14 cellular contexts compared by ENCODE assay signal in the genomic region with DNA sequence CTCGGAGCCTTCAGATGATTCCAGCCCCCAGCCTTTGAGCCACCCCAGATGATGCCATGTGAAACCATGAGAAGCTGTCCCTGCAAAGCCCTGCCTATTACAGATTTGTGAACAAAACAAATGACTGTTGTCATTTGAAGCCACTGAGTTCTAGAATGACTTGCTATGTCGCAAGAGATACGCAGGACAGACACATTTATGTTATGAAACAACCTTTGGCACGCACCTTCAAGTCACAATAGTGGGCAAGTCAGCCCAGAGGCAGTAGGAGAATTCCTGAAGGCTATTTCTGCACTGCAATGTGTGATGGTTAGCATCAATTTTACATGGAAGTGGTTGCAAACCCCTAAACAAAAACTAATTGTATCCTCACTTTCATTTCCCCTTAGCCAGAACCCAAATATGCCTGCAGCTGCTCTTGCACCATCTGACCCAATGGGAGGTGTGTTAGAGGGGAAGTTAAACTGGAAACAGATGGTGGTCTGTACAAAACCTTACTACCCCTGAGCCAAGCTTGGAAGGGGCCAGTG.
DNase-seq lines count a peak whose midpoint lies in the region; ATAC-seq and TF ChIP-seq lines count a peak whose summit lies in the region.
"Had no signal": no experiment of that assay in that cellular context is flagged by ENCODE, and none has a peak within 500 bp of the region (broad histone marks: within the 10 kb centered on the region; RNA-seq: fewer than 3 reads in every experiment).

No MANE protein-coding gene starts in this region.

- no peak overlapping the region for H3K27ac ChIP-seq in heart right ventricle
- H3K27ac ChIP-seq in Karpas-422 (ENCODE audit: low read length): no peak overlapping the region
- peak overlapping the region; percentile 40 for H3K27ac ChIP-seq in WERI-Rb-1
- H3K27ac ChIP-seq in upper lobe of right lung: no peak overlapping the region
- no peak overlapping the region for H3K27ac ChIP-seq in breast epithelium
- H3K27ac ChIP-seq: esophagus squamous epithelium, right lobe of liver had no signal

- 60 to 79% methylated on average over 4 of the region's 4 CpGs for WGBS in heart right ventricle, 2 donors

- H3K27me3 ChIP-seq in heart right ventricle (peaks cover 0 to 29% (median 0%) of the 10 kb centered on the region in 7 donors), Karpas-422 (ENCODE audit: low read length) (no peaks in the 10 kb centered on the region), WERI-Rb-1 (ENCODE audit: insufficient read depth, low read depth, severe bottlenecking) (peaks cover 2% of the 10 kb centered on the region), upper lobe of right lung (no peaks in the 10 kb centered on the region), breast epithelium (peaks cover 0 to 49% of the 10 kb centered on the region in 2 donors)
- H3K27me3 ChIP-seq: esophagus squamous epithelium, right lobe of liver had no signal

- no peak overlapping the region for H3K9ac ChIP-seq in Karpas-422 (ENCODE audit: low read length)

- no peaks in the 10 kb centered on the region for H4K20me1 ChIP-seq in Karpas-422 (ENCODE audit: insufficient read depth, low read depth, low read length)

- no peak overlapping the region for H3K4me2 ChIP-seq in Karpas-422 (ENCODE audit: low read depth, low read length, poor library complexity, severe bottlenecking)

- H3K9me2 ChIP-seq in Karpas-422 (replicated peaks; ENCODE audit: insufficient read depth, low read length): no peaks in the 10 kb centered on the region

- DNase-seq in Right ventricle myocardium inferior (ENCODE audit: missing footprints): no peak
- no peak for DNase-seq in heart right ventricle
- peak; percentile 45 for DNase-seq in Karpas-422
- peak; percentile 37 for DNase-seq in WERI-Rb-1
- DNase-seq in upper lobe of right lung: no peak
- no peak for DNase-seq in breast epithelium (ENCODE audit: low spot score in 2 of 2)
- DNase-seq: 8988T; activated CD4-positive, alpha-beta T cell treated with anti-CD3 and anti-CD28 coated beads, Interleukin-2, amount 10 ng/mL, durations not matched to agents 7 days and 5 days; activated T-cell treated with anti-CD3 and anti-CD28 coated beads, Interleukin-2, amount 50 U/mL, for 72 hours; esophagus squamous epithelium; nephron progenitor cell; right lobe of liver had no signal

- no peak overlapping the region for H2AFZ ChIP-seq in Karpas-422 (ENCODE audit: low read length)

- intact Hi-C loops in Right ventricle myocardium inferior (cut with DNase I): no loop called here
- intact Hi-C loops in heart right ventricle (cut with DNase I): no loop called here
- intact Hi-C loops in upper lobe of right lung (cut with DNase I): no loop called here
- intact Hi-C loops in breast epithelium (cut with DNase I; ENCODE audit: low total_unique reads): no loop called here

- H3K4me1 ChIP-seq in heart right ventricle (peaks cover 0 to 8% (median 0%) of the 10 kb centered on the region in 9 donors), Karpas-422 (ENCODE audit: low read length) (peaks cover 9% of the 10 kb centered on the region), upper lobe of right lung (no peaks in the 10 kb centered on the region), breast epithelium (no peaks in the 10 kb centered on the region)
- H3K4me1 ChIP-seq: right lobe of liver had no signal

- H3K79me2 ChIP-seq in Karpas-422 (ENCODE audit: low read length): no peaks in the 10 kb centered on the region

- ATAC-seq in Right ventricle myocardium inferior: peak; percentile 31
- ATAC-seq in heart right ventricle: no peak
- ATAC-seq in upper lobe of right lung: peak; percentile 17
- no peak for ATAC-seq in GM19455 (IDR thresholded peaks at IDR 0.05; ENCODE audit: unreplicated experiment)
- ATAC-seq in GM19328 (IDR thresholded peaks at IDR 0.05; ENCODE audit: unreplicated experiment): no peak
- ATAC-seq: right lobe of liver had no signal

- H3K9me3 ChIP-seq in heart right ventricle (peaks cover 0 to 15% (median 0%) of the 10 kb centered on the region in 11 donors), Karpas-422 (ENCODE audit: low read length) (no peaks in the 10 kb centered on the region), WERI-Rb-1 (ENCODE audit: severe bottlenecking) (peaks cover 14% of the 10 kb centered on the region), upper lobe of right lung (no peaks in the 10 kb centered on the region), breast epithelium (peaks cover 4 to 35% of the 10 kb centered on the region in 2 donors)
- H3K9me3 ChIP-seq: esophagus squamous epithelium had no signal

- H3K4me3 ChIP-seq in heart right ventricle (no peak overlapping the region), Karpas-422 (ENCODE audit: low read length) (no peak overlapping the region), WERI-Rb-1 (ENCODE audit: low read depth, low read length) (no peak overlapping the region), upper lobe of right lung (no peak overlapping the region), breast epithelium (no peak overlapping the region)
- H3K4me3 ChIP-seq: esophagus squamous epithelium, right lobe of liver had no signal

- TF ChIP-seq POLR2A in breast epithelium (IDR thresholded peaks at IDR 0.05): no peak

- H3K36me3 ChIP-seq in heart right ventricle (no peaks in the 10 kb centered on the region), Karpas-422 (ENCODE audit: insufficient read depth, low read length) (no peaks in the 10 kb centered on the region), WERI-Rb-1 (no peaks in the 10 kb centered on the region), upper lobe of right lung (no peaks in the 10 kb centered on the region), breast epithelium (no peaks in the 10 kb centered on the region)
- H3K36me3 ChIP-seq: esophagus squamous epithelium, right lobe of liver had no signal

- TF ChIP-seq CTCF in heart right ventricle (IDR thresholded peaks at IDR 0.05) (no peak), WERI-Rb-1 (IDR thresholded peaks at IDR 0.05; ENCODE audit: low read depth, low read length) (no peak), upper lobe of right lung (IDR thresholded peaks at IDR 0.05) (no peak), breast epithelium (IDR thresholded peaks at IDR 0.05) (no peak)

Comparison
In these comparisons a context has a peak if more than half of its experiments do, and no peak if none do; other contexts are left out.
1. ATAC-seq: peak in Right ventricle myocardium inferior (single experiment) and upper lobe of right lung (single experiment); none in heart right ventricle (0 of 8), GM19455 (single experiment) and GM19328 (single experiment).
2. DNase-seq: peak in Karpas-422 (single experiment) and WERI-Rb-1 (single experiment); none in Right ventricle myocardium inferior (single experiment), heart right ventricle (0 of 2), upper lobe of right lung (single experiment) and breast epithelium (0 of 2).